9 cellular contexts compared by ENCODE assay signal in genomic region chr1:42214447-42214871, GRCh38. TPM values are rescaled to one million over a fixed set of nuclear protein-coding genes. Genes with fewer than 3 reads are reported as not detected.
DNase-seq lines count a peak whose midpoint lies in the region; ATAC-seq, FAIRE-seq and TF ChIP-seq lines count a peak whose summit lies in the region.
"Had no signal": no experiment of that assay in that cellular context is flagged by ENCODE, and none has a peak within 500 bp of the region (broad histone marks: within the 10 kb centered on the region; RNA-seq: fewer than 3 reads in every experiment).

No MANE protein-coding gene starts in this region.

- no peak overlapping the region for H2AFZ ChIP-seq in PC-9

- no peaks in the 10 kb centered on the region for H3K9me2 ChIP-seq in PC-9 (ENCODE audit: insufficient read depth)

- no peaks in the 10 kb centered on the region for H3K27me3 ChIP-seq in PC-9 (ENCODE audit: insufficient read depth, low read depth)
- no peaks in the 10 kb centered on the region for H3K27me3 ChIP-seq in gastrocnemius medialis

- H3K4me1 ChIP-seq in PC-9 (replicated peaks; ENCODE audit: insufficient read depth) (peaks cover 82% of the 10 kb centered on the region), gastrocnemius medialis (peaks cover 25 to 50% of the 10 kb centered on the region in 2 donors)

- H3K9me3 ChIP-seq in PC-9 (ENCODE audit: insufficient read depth, low read depth) (no peaks in the 10 kb centered on the region), gastrocnemius medialis (no peaks in the 10 kb centered on the region)

- no peaks in the 10 kb centered on the region for H4K20me1 ChIP-seq in PC-9 (ENCODE audit: insufficient read depth)

- intact Hi-C loops in PC-9 (cut with micrococcal nuclease; ENCODE audit: unreplicated experiment), result no loop called here
- intact Hi-C loops in gastrocnemius medialis (cut with DNase I; ENCODE audit: low total_unique reads), result no loop called here

- CTCF ChIA-PET in PC-9 (lab: Charles Lee), result no interaction called here

- no TSS peak for BruUV-seq in PC-9 (replicated peaks; lab: Mats Ljungman, UMichigan)

- H3K36me3 ChIP-seq in PC-9 (ENCODE audit: low read depth) (peaks cover 18% of the 10 kb centered on the region), gastrocnemius medialis (no peaks in the 10 kb centered on the region)

- ATAC-seq in gastrocnemius medialis (peak; percentile 67 to 72), HG03039 (IDR thresholded peaks at IDR 0.05; ENCODE audit: unreplicated experiment) (no peak)

- in situ Hi-C loops in gastrocnemius medialis (cut with MboI; ENCODE audit: low sequenced_read_pairs in 4 of 4), result no loop called here

- DNase-seq in H54 (ENCODE audit: insufficient read length, low spot score) (no peak), PC-9 (peak; percentile 63 to 89), fibroblast of peridontal ligament (ENCODE audit: extremely low read depth) (peak; percentile 76), gastrocnemius medialis (peak in 1 of 2 donors; percentile 22), nucleus accumbens (lab: John Stamatoyannopoulos, UW) (no peak)
- DNase-seq in activated CD4-positive, alpha-beta T cell treated with anti-CD3 and anti-CD28 coated beads for 1 hour, result no peak
- DNase-seq in central memory CD4-positive, alpha-beta T cell, result no peak
- DNase-seq: stimulated activated CD4-positive, alpha-beta T cell treated with anti-CD3 and anti-CD28 coated beads, Interleukin-4, amount 100 ng/mL, for 24 hours had no signal

- H3K4me3 ChIP-seq in PC-9 (peak overlapping the region; percentile 20; the same call in 1 of the 2 replicates), gastrocnemius medialis (no peak overlapping the region)

- TF ChIP-seq POLR2A in H54 (IDR thresholded peaks at IDR 0.05; ENCODE audit: low read depth, low read length), result no peak
- TF ChIP-seq POLR2A in gastrocnemius medialis (IDR thresholded peaks at IDR 0.05), result no peak

- peak overlapping the region; percentile 73 for H3K4me2 ChIP-seq in PC-9

- H3K27ac ChIP-seq in PC-9 (peak overlapping the region; percentile 91), gastrocnemius medialis (peak overlapping the region in 3 of 4 donors; percentile 24 to 46 (median 38))

- peaks cover 93% of the 10 kb centered on the region for H3K79me2 ChIP-seq in PC-9 (ENCODE audit: low read depth)

- FAIRE-seq in H54 (lab: Jason Lieb, UNC), result peak; percentile 92

- H3F3A ChIP-seq in PC-9 (ENCODE audit: insufficient read depth, low read depth), result peaks cover 57% of the 10 kb centered on the region

- TF ChIP-seq CTCF in PC-9 (conservative IDR thresholded peaks at IDR 0.05) (no peak), gastrocnemius medialis (IDR thresholded peaks at IDR 0.05 in 4 of 5, conservative IDR thresholded peaks at IDR 0.05 in 1 of 5) (no peak)

- POLR2A ChIA-PET in PC-9 (lab: Charles Lee; ENCODE audit: unreplicated experiment), result interaction anchor here (0.7 kb wide), 1 partner anchor 52 kb away, joined by 4 read pairs; no protein-coding TSS in a partner anchor

RNA-seq across cellular contexts. Expression of gene GUCA2A, which starts 49.9 kb away (rescaled TPM):
- total RNA-seq in PC-9 (2021) (not detected in 2 replicates), gastrocnemius medialis (1 to 10 TPM in 1 of 4 donors, not detected in 3; 6.0 TPM)

Comparison
In these comparisons a context has a peak if more than half of its experiments do, and no peak if none do; other contexts are left out.
1. DNase-seq: peak in PC-9 (2 of 2) and fibroblast of peridontal ligament (single experiment); none in H54 (single experiment), nucleus accumbens (0 of 56), activated CD4-positive, alpha-beta T cell treated with anti-CD3 and anti-CD28 coated beads for 1 hour (single experiment) and central memory CD4-positive, alpha-beta T cell (single experiment).